15 cellular contexts compared by ENCODE assay signal in the genomic region with DNA sequence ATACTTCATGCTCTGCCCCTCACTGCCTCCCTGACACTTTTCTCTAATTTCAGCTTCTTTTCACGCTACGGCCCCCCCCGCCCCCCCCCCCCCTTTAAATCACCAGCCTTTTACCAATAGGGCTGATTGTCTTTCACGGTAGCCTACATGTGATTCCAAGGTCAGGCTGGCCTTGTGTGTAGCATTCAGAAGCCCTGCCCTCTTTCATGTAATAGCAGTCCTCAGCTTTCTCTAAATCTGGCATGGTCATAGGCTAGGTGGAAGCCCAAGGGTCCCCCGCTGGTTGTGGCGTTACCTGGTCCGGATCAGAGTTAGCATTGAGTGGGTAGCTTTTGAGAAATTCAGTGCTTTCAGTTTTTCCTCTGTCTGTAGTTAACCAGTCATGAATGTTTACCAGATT.
A peak's percentile ranks its signal among the peaks of the same experiment; 100 is the strongest.
DNase-seq lines count a peak whose midpoint lies in the region; ATAC-seq and TF ChIP-seq lines count a peak whose summit lies in the region.
"Had no signal": no experiment of that assay in that cellular context is flagged by ENCODE, and none has a peak within 500 bp of the region (broad histone marks: within the 10 kb centered on the region; RNA-seq: fewer than 3 reads in every experiment).

No MANE protein-coding gene starts in this region.

- intact Hi-C loops in left ventricle myocardium inferior (cut with micrococcal nuclease) (no loop called here), left cardiac atrium (cut with DNase I) (no loop called here), esophagus muscularis mucosa (cut with DNase I) (no loop called here)

- ATAC-seq in left cardiac atrium (no peak), WTC11 (peak; percentile 41)

- TF ChIP-seq POLR2A in esophagus muscularis mucosa (IDR thresholded peaks at IDR 0.05; ENCODE audit: low read depth): no peak

- TF ChIP-seq CTCF in left ventricle myocardium inferior (IDR thresholded peaks at IDR 0.05; ENCODE audit: borderline replicate concordance): no peak
- no peak for TF ChIP-seq CTCF in WTC11 (IDR thresholded peaks at IDR 0.05)
- no peak for TF ChIP-seq CTCF in esophagus muscularis mucosa (IDR thresholded peaks at IDR 0.05)

- peak overlapping the region; percentile 50 for H3K27ac ChIP-seq in left ventricle myocardium inferior (replicated peaks)
- no peak overlapping the region for H3K27ac ChIP-seq in esophagus muscularis mucosa (replicated peaks in 1 of 4)
- H3K27ac ChIP-seq: GM23248 had no signal

- H3K27me3 ChIP-seq in left ventricle myocardium inferior (ENCODE audit: low read depth) (no peaks in the 10 kb centered on the region), esophagus muscularis mucosa (no peaks in the 10 kb centered on the region)
- H3K27me3 ChIP-seq: BE2C had no signal

- H3K27me3 Mint-ChIP-seq in WTC11 (ENCODE audit: low read depth): no peaks in the 10 kb centered on the region

- CTCF ChIA-PET in WTC11 (lab: Charles Lee): interaction anchor here (0.5 to 1.5 kb wide), 5 partner anchors 11 to 165 kb away, joined by 3 to 6 read pairs (median 4); no protein-coding TSS in a partner anchor

- H3K4me1 ChIP-seq in left ventricle myocardium inferior (peaks cover 36% of the 10 kb centered on the region), esophagus muscularis mucosa (no peaks in the 10 kb centered on the region)
- H3K4me1 ChIP-seq: BE2C had no signal

- peaks cover 63% of the 10 kb centered on the region for H3K4me1 Mint-ChIP-seq in WTC11
- H3K4me1 Mint-ChIP-seq: CD8-positive, alpha-beta memory T cell had no signal

- H3K9me3 ChIP-seq in left ventricle myocardium inferior (replicated peaks): no peaks in the 10 kb centered on the region
- H3K9me3 ChIP-seq in esophagus muscularis mucosa: no peaks in the 10 kb centered on the region
- H3K9me3 ChIP-seq: BE2C, Caco-2 had no signal

- H3K4me3 ChIP-seq in left ventricle myocardium inferior: no peak overlapping the region
- no peak overlapping the region for H3K4me3 ChIP-seq in esophagus muscularis mucosa
- H3K4me3 ChIP-seq: GM23248 had no signal

- H3K27ac Mint-ChIP-seq in WTC11: peak overlapping the region; percentile 76
- H3K27ac Mint-ChIP-seq: CD4-positive, CD25-positive, alpha-beta regulatory T cell had no signal

- H3K36me3 Mint-ChIP-seq in WTC11: peaks cover 36% of the 10 kb centered on the region
- H3K36me3 Mint-ChIP-seq: CD4-positive, CD25-positive, alpha-beta regulatory T cell; CD8-positive, alpha-beta memory T cell had no signal

- H3K36me3 ChIP-seq in left ventricle myocardium inferior (peaks cover 34% of the 10 kb centered on the region), esophagus muscularis mucosa (peaks cover 4 to 38% (median 16%) of the 10 kb centered on the region in 4 donors)
- H3K36me3 ChIP-seq: BE2C had no signal

- no peaks in the 10 kb centered on the region for H3K9me3 Mint-ChIP-seq in WTC11
- H3K9me3 Mint-ChIP-seq: CD4-positive, CD25-positive, alpha-beta regulatory T cell; CD8-positive, alpha-beta memory T cell had no signal

- 90% methylated on average over 7 of the region's 7 CpGs for WGBS in esophagus muscularis mucosa

- H3K4me3 Mint-ChIP-seq in WTC11: no peak overlapping the region
- H3K4me3 Mint-ChIP-seq: CD4-positive, CD25-positive, alpha-beta regulatory T cell; CD8-positive, alpha-beta memory T cell had no signal

- POLR2A ChIA-PET in WTC11 (lab: Charles Lee): no interaction called here

- no peak for DNase-seq in left ventricle myocardium inferior
- DNase-seq in left cardiac atrium: no peak
- DNase-seq in WTC11 (ENCODE audit: low spot score): no peak
- DNase-seq in esophagus muscularis mucosa (ENCODE audit: extremely low spot score): peak; percentile 57
- DNase-seq in NCI-H69 (lab: John Stamatoyannopoulos, UW): no peak
- DNase-seq in COLO668 (lab: John Stamatoyannopoulos, UW; ENCODE audit: unreplicated experiment): no peak
- DNase-seq: ACHN; BE2C; C1 segment of cervical spinal cord; Caco-2; CD4-positive, CD25-positive, alpha-beta regulatory T cell; CD8-positive, alpha-beta memory T cell; GM23248; H7; IMR-90 had no signal

- no peak for TF ChIP-seq EP300 in esophagus muscularis mucosa (IDR thresholded peaks at IDR 0.05)

TF ChIP-seq in WTC11, 78 proteins besides CTCF, POLR2A, EP300 and RAD21 (continues in another document):
- TF ChIP-seq, protein P1, sequence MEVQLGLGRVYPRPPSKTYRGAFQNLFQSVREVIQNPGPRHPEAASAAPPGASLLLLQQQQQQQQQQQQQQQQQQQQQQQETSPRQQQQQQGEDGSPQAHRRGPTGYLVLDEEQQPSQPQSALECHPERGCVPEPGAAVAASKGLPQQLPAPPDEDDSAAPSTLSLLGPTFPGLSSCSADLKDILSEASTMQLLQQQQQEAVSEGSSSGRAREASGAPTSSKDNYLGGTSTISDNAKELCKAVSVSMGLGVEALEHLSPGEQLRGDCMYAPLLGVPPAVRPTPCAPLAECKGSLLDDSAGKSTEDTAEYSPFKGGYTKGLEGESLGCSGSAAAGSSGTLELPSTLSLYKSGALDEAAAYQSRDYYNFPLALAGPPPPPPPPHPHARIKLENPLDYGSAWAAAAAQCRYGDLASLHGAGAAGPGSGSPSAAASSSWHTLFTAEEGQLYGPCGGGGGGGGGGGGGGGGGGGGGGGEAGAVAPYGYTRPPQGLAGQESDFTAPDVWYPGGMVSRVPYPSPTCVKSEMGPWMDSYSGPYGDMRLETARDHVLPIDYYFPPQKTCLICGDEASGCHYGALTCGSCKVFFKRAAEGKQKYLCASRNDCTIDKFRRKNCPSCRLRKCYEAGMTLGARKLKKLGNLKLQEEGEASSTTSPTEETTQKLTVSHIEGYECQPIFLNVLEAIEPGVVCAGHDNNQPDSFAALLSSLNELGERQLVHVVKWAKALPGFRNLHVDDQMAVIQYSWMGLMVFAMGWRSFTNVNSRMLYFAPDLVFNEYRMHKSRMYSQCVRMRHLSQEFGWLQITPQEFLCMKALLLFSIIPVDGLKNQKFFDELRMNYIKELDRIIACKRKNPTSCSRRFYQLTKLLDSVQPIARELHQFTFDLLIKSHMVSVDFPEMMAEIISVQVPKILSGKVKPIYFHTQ (CRISPR knock-in tag; IDR thresholded peaks at IDR 0.05): no peak
- TF ChIP-seq, protein P2, sequence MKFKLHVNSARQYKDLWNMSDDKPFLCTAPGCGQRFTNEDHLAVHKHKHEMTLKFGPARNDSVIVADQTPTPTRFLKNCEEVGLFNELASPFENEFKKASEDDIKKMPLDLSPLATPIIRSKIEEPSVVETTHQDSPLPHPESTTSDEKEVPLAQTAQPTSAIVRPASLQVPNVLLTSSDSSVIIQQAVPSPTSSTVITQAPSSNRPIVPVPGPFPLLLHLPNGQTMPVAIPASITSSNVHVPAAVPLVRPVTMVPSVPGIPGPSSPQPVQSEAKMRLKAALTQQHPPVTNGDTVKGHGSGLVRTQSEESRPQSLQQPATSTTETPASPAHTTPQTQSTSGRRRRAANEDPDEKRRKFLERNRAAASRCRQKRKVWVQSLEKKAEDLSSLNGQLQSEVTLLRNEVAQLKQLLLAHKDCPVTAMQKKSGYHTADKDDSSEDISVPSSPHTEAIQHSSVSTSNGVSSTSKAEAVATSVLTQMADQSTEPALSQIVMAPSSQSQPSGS (CRISPR knock-in tag; IDR thresholded peaks at IDR 0.05; ENCODE audit: borderline replicate concordance, low read depth): no peak
- TF ChIP-seq GTF2I (CRISPR knock-in tag; conservative IDR thresholded peaks at IDR 0.05): no peak
- TF ChIP-seq, protein P3, sequence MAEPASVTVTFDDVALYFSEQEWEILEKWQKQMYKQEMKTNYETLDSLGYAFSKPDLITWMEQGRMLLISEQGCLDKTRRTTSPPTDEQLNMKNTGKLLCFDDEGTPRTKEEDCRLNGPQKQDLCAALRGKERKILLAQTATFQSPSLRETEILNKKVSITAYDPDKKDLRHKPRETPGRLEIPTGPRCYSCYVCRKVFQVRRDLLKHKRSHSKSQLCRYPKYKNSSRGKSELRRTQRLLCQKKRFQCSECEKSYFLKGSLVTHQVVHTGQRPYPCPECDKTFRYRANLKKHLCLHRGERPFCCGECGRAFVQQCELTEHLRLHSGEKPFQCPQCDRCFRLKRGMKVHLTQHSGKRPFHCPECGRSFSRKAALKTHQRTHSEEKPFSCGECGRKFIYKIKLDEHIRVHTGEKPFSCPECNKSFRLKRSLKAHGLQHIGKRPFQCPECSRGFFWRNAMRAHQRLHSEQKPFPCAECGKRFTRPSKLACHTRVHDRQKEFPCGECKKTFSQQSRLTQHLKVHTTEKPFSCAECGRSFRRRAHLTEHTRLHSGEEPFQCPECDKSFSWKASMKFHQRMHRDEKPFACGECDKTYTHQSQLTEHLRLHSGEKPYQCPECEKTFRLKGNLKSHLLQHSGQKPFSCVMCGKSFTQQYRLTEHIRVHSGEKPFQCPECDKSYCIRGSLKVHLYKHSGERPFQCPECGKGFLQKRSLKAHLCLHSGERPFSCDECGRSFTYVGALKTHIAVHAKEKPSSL (CRISPR knock-in tag; conservative IDR thresholded peaks at IDR 0.05): no peak
- TF ChIP-seq, protein P4, sequence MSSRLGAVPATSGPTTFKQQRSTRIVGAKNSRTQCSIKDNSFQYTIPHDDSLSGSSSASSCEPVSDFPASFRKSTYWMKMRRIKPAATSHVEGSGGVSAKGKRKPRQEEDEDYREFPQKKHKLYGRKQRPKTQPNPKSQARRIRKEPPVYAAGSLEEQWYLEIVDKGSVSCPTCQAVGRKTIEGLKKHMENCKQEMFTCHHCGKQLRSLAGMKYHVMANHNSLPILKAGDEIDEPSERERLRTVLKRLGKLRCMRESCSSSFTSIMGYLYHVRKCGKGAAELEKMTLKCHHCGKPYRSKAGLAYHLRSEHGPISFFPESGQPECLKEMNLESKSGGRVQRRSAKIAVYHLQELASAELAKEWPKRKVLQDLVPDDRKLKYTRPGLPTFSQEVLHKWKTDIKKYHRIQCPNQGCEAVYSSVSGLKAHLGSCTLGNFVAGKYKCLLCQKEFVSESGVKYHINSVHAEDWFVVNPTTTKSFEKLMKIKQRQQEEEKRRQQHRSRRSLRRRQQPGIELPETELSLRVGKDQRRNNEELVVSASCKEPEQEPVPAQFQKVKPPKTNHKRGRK (CRISPR knock-in tag; IDR thresholded peaks at IDR 0.05; ENCODE audit: borderline replicate concordance): no peak
- TF ChIP-seq, protein P5, sequence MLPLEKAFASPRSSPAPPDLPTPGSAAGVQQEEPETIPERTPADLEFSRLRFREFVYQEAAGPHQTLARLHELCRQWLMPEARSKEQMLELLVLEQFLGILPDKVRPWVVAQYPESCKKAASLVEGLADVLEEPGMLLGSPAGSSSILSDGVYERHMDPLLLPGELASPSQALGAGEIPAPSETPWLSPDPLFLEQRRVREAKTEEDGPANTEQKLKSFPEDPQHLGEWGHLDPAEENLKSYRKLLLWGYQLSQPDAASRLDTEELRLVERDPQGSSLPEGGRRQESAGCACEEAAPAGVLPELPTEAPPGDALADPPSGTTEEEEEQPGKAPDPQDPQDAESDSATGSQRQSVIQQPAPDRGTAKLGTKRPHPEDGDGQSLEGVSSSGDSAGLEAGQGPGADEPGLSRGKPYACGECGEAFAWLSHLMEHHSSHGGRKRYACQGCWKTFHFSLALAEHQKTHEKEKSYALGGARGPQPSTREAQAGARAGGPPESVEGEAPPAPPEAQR (CRISPR knock-in tag; IDR thresholded peaks at IDR 0.05): no peak
- TF ChIP-seq, protein P6, sequence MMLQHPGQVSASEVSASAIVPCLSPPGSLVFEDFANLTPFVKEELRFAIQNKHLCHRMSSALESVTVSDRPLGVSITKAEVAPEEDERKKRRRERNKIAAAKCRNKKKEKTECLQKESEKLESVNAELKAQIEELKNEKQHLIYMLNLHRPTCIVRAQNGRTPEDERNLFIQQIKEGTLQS (CRISPR knock-in tag; conservative IDR thresholded peaks at IDR 0.05): no peak
